7 cellular contexts compared by ENCODE assay signal in genomic region chr1:8619917-8620502, GRCh38.
DNase-seq lines count a peak whose midpoint lies in the region; ATAC-seq and TF ChIP-seq lines count a peak whose summit lies in the region.
"Not testable (repeated sequence)": the region's sequence is repeated elsewhere in the genome, so short reads cannot be mapped to it uniquely, and the experiment has no call there.

No MANE protein-coding gene starts in this region.

- not testable (repeated sequence) for H3K9me3 Mint-ChIP-seq in nephron progenitor cell

- H3K4me1 ChIP-seq in HEK293 (ENCODE audit: control insufficient read depth, insufficient read depth, low read length), result not testable (repeated sequence)

- H3K27me3 Mint-ChIP-seq in nephron progenitor cell (ENCODE audit: low read depth, poor library complexity), result not testable (repeated sequence)

- DNase-seq in DMS53 (lab: John Stamatoyannopoulos, UW) (peak; percentile 63), NCI-H2029 (lab: John Stamatoyannopoulos, UW) (peak; percentile 51), NCI-H510A treated with DMSO at 0.1 percent for 48 hours (lab: John Stamatoyannopoulos, UW) (peak; percentile 94), SK-MEL-5 (ENCODE audit: low read depth, low spot score) (peak; percentile 3)
- not testable (repeated sequence) for DNase-seq in left ventricle myocardium superior, nephron progenitor cell

- in situ Hi-C loops in SK-MEL-5 (cut with HindIII; ENCODE audit: low pct_unique_long_range_greater_than_20kb, low sequenced_read_pairs), result not testable (repeated sequence)

- peak; percentile 23 for ATAC-seq in left ventricle myocardium superior

- POLR2A ChIA-PET in HEK293 (lab: Yijun Ruan, JAX), result interaction anchor here (1.6 kb wide), 1 partner anchor 81 kb away, joined by 3 read pairs; no protein-coding TSS in a partner anchor

- H3K36me3 Mint-ChIP-seq in nephron progenitor cell (ENCODE audit: low read depth), result not testable (repeated sequence)

- not testable (repeated sequence) for H3K4me3 Mint-ChIP-seq in nephron progenitor cell

- not testable (repeated sequence) for TF ChIP-seq CTCF in HEK293 (tag by site-specific recombination; IDR thresholded peaks at IDR 0.05); nephron progenitor cell (IDR thresholded peaks at IDR 0.05)

- CTCF ChIA-PET in HEK293 (lab: Yijun Ruan, JAX), result interaction anchor here (0.6 to 1.5 kb wide), 2 partner anchors 126 to 229 kb away, joined by 3 to 4 read pairs; no protein-coding TSS in a partner anchor

- H3K4me3 ChIP-seq in HEK293 (ENCODE audit: low read depth, low read length), result not testable (repeated sequence)

- not testable (repeated sequence) for H3K27ac ChIP-seq in HEK293 (ENCODE audit: extremely low read depth, low read depth, low read length)

- H3K9me3 ChIP-seq in HEK293 (ENCODE audit: control insufficient read depth, insufficient read depth, low read depth, low read length), result not testable (repeated sequence)

- H3K36me3 ChIP-seq in HEK293 (ENCODE audit: control insufficient read depth in 2 of 2, insufficient read depth in 1 of 2, low read length in 2 of 2), result not testable (repeated sequence)

- intact Hi-C loops in left ventricle myocardium superior (cut with micrococcal nuclease), result not testable (repeated sequence)

- peaks cover 47% of the 10 kb centered on the region for H3K4me1 Mint-ChIP-seq in nephron progenitor cell

- peak overlapping the region; percentile 64 for H3K27ac Mint-ChIP-seq in nephron progenitor cell

TF ChIP-seq in HEK293, 187 proteins besides CTCF, POLR2A, EP300 and RAD21:
- peak; percentile 37 for TF ChIP-seq GLIS1 (tag by site-specific recombination; IDR thresholded peaks at IDR 0.05)
- peak; percentile 74 for TF ChIP-seq ZNF341 (tag by site-specific recombination; IDR thresholded peaks at IDR 0.05; ENCODE audit: low read depth)
